Comparison of ENCODE assay signal across 14 cellular contexts in the genomic region with DNA sequence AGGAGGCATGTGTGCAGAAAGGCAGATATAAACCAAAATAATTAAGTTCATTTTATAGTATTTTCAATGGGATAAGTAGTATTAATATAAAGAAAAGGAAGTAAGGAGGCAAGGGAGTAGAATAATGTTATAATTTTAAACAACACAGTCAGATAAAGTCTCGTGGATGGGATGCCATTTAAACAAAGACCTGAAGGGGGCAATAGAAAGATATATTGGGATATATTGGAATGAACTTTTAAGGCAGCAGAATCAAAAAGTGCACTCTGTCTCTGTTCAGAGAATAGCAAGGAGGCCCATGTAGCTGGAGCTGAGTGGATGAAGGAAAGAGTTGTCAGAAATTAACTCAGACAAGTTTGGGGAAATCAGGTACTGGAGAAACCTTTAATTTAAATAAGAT.
DNase-seq lines count a peak whose midpoint lies in the region; ATAC-seq, FAIRE-seq and TF ChIP-seq lines count a peak whose summit lies in the region.
"Had no signal": no experiment of that assay in that cellular context is flagged by ENCODE, and none has a peak within 500 bp of the region (broad histone marks: within the 10 kb centered on the region; RNA-seq: fewer than 3 reads in every experiment).

No MANE protein-coding gene starts in this region.

- no peak overlapping the region for H3K4me3 ChIP-seq in Panc1 (ENCODE audit: low read depth in 2 of 2, low read length in 2 of 2)

- intact Hi-C loops in Panc1 (cut with micrococcal nuclease; ENCODE audit: unreplicated experiment) = no loop called here

- H3K9me3 ChIP-seq in Panc1 (ENCODE audit: control insufficient read depth, insufficient read depth, low read depth, low read length) = no peaks in the 10 kb centered on the region

- ATAC-seq in GM18868 (IDR thresholded peaks at IDR 0.05; ENCODE audit: unreplicated experiment) = peak; percentile 46
- no peak for ATAC-seq in Panc1
- ATAC-seq in HG03025 (IDR thresholded peaks at IDR 0.05; ENCODE audit: low FRiP score, unreplicated experiment) = no peak

- FAIRE-seq in frontal cortex (lab: Jason Lieb, UNC) (peak; percentile 52), H54 (lab: Jason Lieb, UNC) (no peak)
- FAIRE-seq: GM18507 had no signal

- in situ Hi-C loops in Panc1 (cut with HindIII; ENCODE audit: low pct_unique_long_range_greater_than_20kb, low sequenced_read_pairs) = no loop called here

- H3K27ac ChIP-seq in Panc1 (ENCODE audit: low read length) = no peak overlapping the region

- no peak for TF ChIP-seq POLR2A in H54 (IDR thresholded peaks at IDR 0.05; ENCODE audit: low read depth, low read length)

- H3K27me3 ChIP-seq in Panc1 (ENCODE audit: control insufficient read depth, insufficient read depth, low read length) = no peaks in the 10 kb centered on the region

- no peaks in the 10 kb centered on the region for H3K4me1 ChIP-seq in Panc1 (ENCODE audit: control insufficient read depth, insufficient read depth, low read length)

- DNase-seq in AG20443 (ENCODE audit: low spot score) (peak; percentile 5), Panc1 (ENCODE audit: low read depth, low spot score) (no peak), frontal cortex (ENCODE audit: low spot score in 2 of 2) (no peak), NCI-H226 (no peak), H54 (ENCODE audit: insufficient read length, low spot score) (no peak), OCI-M2 (lab: John Stamatoyannopoulos, UW; ENCODE audit: unreplicated experiment) (no peak)
- DNase-seq: activated CD4-positive, alpha-beta T cell treated with anti-CD3 and anti-CD28 coated beads, Interleukin-2, amount 50 U/mL, for 4 hours; activated naive CD8-positive, alpha-beta T cell treated with anti-CD3 and anti-CD28 coated beads, Interleukin-2, amount 10 ng/mL, durations not matched to agents 7 days and 5 days; immature natural killer cell; stimulated activated CD4-positive, alpha-beta T cell treated with anti-CD3 and anti-CD28 coated beads, Interleukin-2, amount 100 ng/mL, for 48 hours; substantia nigra had no signal

- POLR2A ChIA-PET in Panc1 (lab: Charles Lee) = no interaction called here

- H3K36me3 ChIP-seq in Panc1 (ENCODE audit: control insufficient read depth, insufficient read depth, low read length) = no peaks in the 10 kb centered on the region

- no TSS peak for BruUV-seq in Panc1 (replicated peaks; lab: Mats Ljungman, UMichigan)

- peak; percentile 24; the same call in 1 of the 2 replicates for TF ChIP-seq CTCF in Panc1 (IDR thresholded peaks at IDR 0.05)

- CTCF ChIA-PET in Panc1 (lab: Charles Lee) = no interaction called here
